ENCODE assay signal across 28 cellular contexts in genomic region chr11:125242141-125242780, GRCh38.
"Had no signal": no experiment of that assay in that cellular context is flagged by ENCODE, and none has a peak within 500 bp of the region (broad histone marks: within the 10 kb centered on the region; RNA-seq: fewer than 3 reads in every experiment).

No MANE protein-coding gene starts in this region.

- H3K9ac ChIP-seq: parathyroid adenoma had no signal

- H3K36me3 ChIP-seq: colonic mucosa, neutrophil, prostate gland, right atrium auricular region, thoracic aorta, tibial nerve, upper lobe of left lung, uterus had no signal

- ATAC-seq: left lobe of liver; mucosa of descending colon; natural killer cell treated with Interleukin-12 subunit alpha and Interleukin-12 subunit beta and Interleukin-15 and Interleukin-18, amount 100 ng/mL, for 72 hours; sciatic nerve; stimulated activated memory B cell treated with anti-CD40 and anti-IgM and Interleukin-4, amounts not matched to agents 10 μg/mL and 1 μg/mL and 100 μg/mL, for 72 hours had no signal

- FAIRE-seq: frontal cortex had no signal

- H3K4me3 ChIP-seq: colonic mucosa, lung, mucosa of descending colon, prostate gland, right atrium auricular region, thoracic aorta, tibial nerve, upper lobe of left lung, uterus had no signal

- H3K9me3 Mint-ChIP-seq: dendritic cell treated with granulocyte-macrophage colony-stimulating factor and Interleukin-4, amounts not matched to agents 40 ng/mL and 50 ng/mL, for 4 days; natural killer cell treated with Interleukin-12 subunit alpha and Interleukin-12 subunit beta and Interleukin-15 and Interleukin-18, amount 100 ng/mL, for 72 hours; stimulated activated naive CD8-positive, alpha-beta T cell treated with anti-CD3 and anti-CD28 coated beads, Interleukin-15, Interleukin-2, amounts not matched to agents 100 ng/mL and 50 ng/mL, for 24 hours had no signal

- H3K9me3 ChIP-seq: colonic mucosa, mucosa of descending colon, neutrophil, prostate gland, thoracic aorta, tibial nerve, upper lobe of left lung, uterus had no signal

- H3K4me1 Mint-ChIP-seq: immature natural killer cell; memory B cell; naive B cell; stimulated activated memory B cell treated with anti-CD40 and anti-IgM and Interleukin-4, amounts not matched to agents 10 μg/mL and 1 μg/mL and 100 μg/mL, for 72 hours had no signal

- H3K4me1 ChIP-seq: colonic mucosa, parathyroid adenoma, prostate gland, right atrium auricular region, uterus had no signal

- H3K27ac ChIP-seq: colonic mucosa, neutrophil, parathyroid adenoma, prostate gland, right atrium auricular region, thoracic aorta, tibial nerve, upper lobe of left lung, uterus had no signal

- H3K4me3 Mint-ChIP-seq: dendritic cell treated with granulocyte-macrophage colony-stimulating factor and Interleukin-4, amounts not matched to agents 40 ng/mL and 50 ng/mL, for 4 days; immature natural killer cell; memory B cell; naive B cell; natural killer cell treated with Interleukin-12 subunit alpha and Interleukin-12 subunit beta and Interleukin-15 and Interleukin-18, amount 100 ng/mL, for 72 hours; stimulated activated memory B cell treated with anti-CD40 and anti-IgM and Interleukin-4, amounts not matched to agents 10 μg/mL and 1 μg/mL and 100 μg/mL, for 72 hours; stimulated activated naive CD8-positive, alpha-beta T cell treated with anti-CD3 and anti-CD28 coated beads, Interleukin-15, Interleukin-2, amounts not matched to agents 100 ng/mL and 50 ng/mL, for 24 hours had no signal

- H2AFZ ChIP-seq: parathyroid adenoma had no signal

- H3K36me3 Mint-ChIP-seq: immature natural killer cell; memory B cell; naive B cell; natural killer cell treated with Interleukin-12 subunit alpha and Interleukin-12 subunit beta and Interleukin-15 and Interleukin-18, amount 100 ng/mL, for 72 hours; stimulated activated memory B cell treated with anti-CD40 and anti-IgM and Interleukin-4, amounts not matched to agents 10 μg/mL and 1 μg/mL and 100 μg/mL, for 72 hours had no signal

- DNase-seq: caudate nucleus; colonic mucosa; effector memory CD4-positive, alpha-beta T cell; erythroblast; hypothalamus; immature natural killer cell; islet precursor cell; kidney glomerular epithelial cell; mucosa of descending colon; naive B cell; stimulated activated CD4-positive, alpha-beta T cell treated with anti-CD3 and anti-CD28 coated beads, Interleukin-4, amount 100 ng/mL, for 4 hours; upper lobe of left lung; uterus had no signal

- H3K79me2 ChIP-seq: parathyroid adenoma had no signal

- H3K27ac Mint-ChIP-seq: dendritic cell treated with granulocyte-macrophage colony-stimulating factor and Interleukin-4, amounts not matched to agents 40 ng/mL and 50 ng/mL, for 4 days; immature natural killer cell; memory B cell; natural killer cell treated with Interleukin-12 subunit alpha and Interleukin-12 subunit beta and Interleukin-15 and Interleukin-18, amount 100 ng/mL, for 72 hours; stimulated activated memory B cell treated with anti-CD40 and anti-IgM and Interleukin-4, amounts not matched to agents 10 μg/mL and 1 μg/mL and 100 μg/mL, for 72 hours; stimulated activated naive CD8-positive, alpha-beta T cell treated with anti-CD3 and anti-CD28 coated beads, Interleukin-15, Interleukin-2, amounts not matched to agents 100 ng/mL and 50 ng/mL, for 24 hours had no signal

- H3K27me3 ChIP-seq: colonic mucosa, right atrium auricular region, tibial nerve, upper lobe of left lung, uterus had no signal
